ENCODE assay signal across 9 cellular contexts in genomic region chr1:187928288-187928687, GRCh38.
DNase-seq lines count a peak whose midpoint lies in the region; ATAC-seq and TF ChIP-seq lines count a peak whose summit lies in the region.
"Had no signal": no experiment of that assay in that cellular context is flagged by ENCODE, and none has a peak within 500 bp of the region (broad histone marks: within the 10 kb centered on the region; RNA-seq: fewer than 3 reads in every experiment).

No MANE protein-coding gene starts in this region.

- DNase-seq in astrocyte of the hippocampus (ENCODE audit: low read depth, low spot score), result peak; percentile 55
- DNase-seq in mucosa of gallbladder (ENCODE audit: low spot score), result peak; percentile 46
- DNase-seq in AG08396 (ENCODE audit: low spot score), result no peak
- no peak for DNase-seq in activated gamma-delta T cell treated with Interleukin-2 at 50 U/mL for 16 hours

- ATAC-seq in HG03196 (IDR thresholded peaks at IDR 0.05; ENCODE audit: unreplicated experiment), result peak; percentile 69
- ATAC-seq in HG02884 (IDR thresholded peaks at IDR 0.05; ENCODE audit: unreplicated experiment), result no peak
- ATAC-seq in HG03108 (IDR thresholded peaks at IDR 0.05; ENCODE audit: unreplicated experiment), result no peak
- ATAC-seq: stimulated activated effector memory CD8-positive, alpha-beta T cell treated with anti-CD3 and anti-CD28 coated beads, Interleukin-12 subunit alpha, Interleukin-12 subunit beta, amount 100 ng/mL, for 72 hours had no signal

- TF ChIP-seq CTCF in GM12872 (IDR thresholded peaks at IDR 0.05; ENCODE audit: insufficient read depth, low read depth, low read length), result peak; percentile 54; the same call in 2 of the 3 replicates

Comparison
In these comparisons a context has a peak if more than half of its experiments do, and no peak if none do; other contexts are left out.
1. DNase-seq: peak in astrocyte of the hippocampus (single experiment) and mucosa of gallbladder (single experiment); none in AG08396 (single experiment) and activated gamma-delta T cell treated with Interleukin-2 at 50 U/mL for 16 hours (single experiment).